Comparison of ENCODE assay signal across 27 cellular contexts in the genomic region with DNA sequence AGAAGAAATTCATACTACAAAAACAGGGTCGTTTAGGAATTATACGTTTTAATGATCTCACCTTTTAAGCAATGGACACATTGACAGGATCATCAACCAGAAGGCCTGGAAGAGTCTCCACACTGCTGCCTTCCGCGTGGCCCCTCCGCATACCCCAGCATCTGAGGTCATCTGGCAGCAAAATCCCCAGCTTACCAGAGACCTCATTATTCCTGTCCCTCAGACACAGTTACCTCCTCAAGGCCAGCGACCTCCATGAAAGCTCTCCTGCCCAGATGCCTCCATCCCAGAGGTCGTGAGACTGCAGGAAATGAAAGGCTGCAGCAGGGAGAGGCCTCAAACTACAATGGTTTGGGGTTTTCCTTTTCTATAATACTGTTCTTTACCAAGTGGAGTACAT. TPM values are rescaled to one million over a fixed set of nuclear protein-coding genes. Genes with fewer than 3 reads are reported as not detected.
"Had no signal": no experiment of that assay in that cellular context is flagged by ENCODE, and none has a peak within 500 bp of the region (broad histone marks: within the 10 kb centered on the region; RNA-seq: fewer than 3 reads in every experiment).

No MANE protein-coding gene starts in this region.

- H3K9me3 Mint-ChIP-seq: activated naive CD4-positive, alpha-beta T cell treated with anti-CD3 and anti-CD28 coated beads, Interleukin-2, amount 50 U/mL, for 24 hours; activated T-cell treated with anti-CD3 and anti-CD28 coated beads, Interleukin-2, amount 50 U/mL, for 24 hours; activated T-helper 1 cell treated with anti-CD3 and anti-CD28 coated beads, Interleukin-12 subunit alpha, Interleukin-12 subunit beta, Interleukin-2, Interleukin-4 antibody, amounts not matched to agents 30 ng/mL and 10 ng/mL and 1 ng/mL, durations not matched to agents 14 hours and 24 hours and 36 hours had no signal

- H3K27me3 ChIP-seq: brain microvascular endothelial cell, cardiac muscle cell, MG63, Peyer's patch, SJCRH30 had no signal

- H3K36me3 Mint-ChIP-seq: activated naive CD4-positive, alpha-beta T cell treated with anti-CD3 and anti-CD28 coated beads, Interleukin-2, amount 50 U/mL, for 24 hours had no signal

- DNase-seq: activated CD4-positive, alpha-beta T cell treated with anti-CD3 and anti-CD28 coated beads for 36 hours; activated CD4-positive, alpha-beta T cell treated with anti-CD3 and anti-CD28 coated beads, Interleukin-2, amount 50 U/mL, for 4 hours; activated CD8-positive, alpha-beta memory T cell treated with anti-CD3 and anti-CD28 coated beads, Interleukin-2, amount 10 ng/mL, durations not matched to agents 7 days and 5 days; activated effector memory CD4-positive, alpha-beta T cell treated with Interleukin-2 at 50 U/mL for 16 hours; activated naive CD4-positive, alpha-beta T cell; activated T-cell treated with anti-CD3 and anti-CD28 coated beads, Interleukin-2, amount 50 U/mL, for 24 hours; amygdala; brain microvascular endothelial cell; KG1; MG63; MV-4-11; NCI-H1105; NCI-H1436; NCI-H187; NCI-H2081; NCI-H446; NCI-H524; Peyer's patch; Right ventricle myocardium superior; SJCRH30; T-helper 2 cell; T1000; WERI-Rb-1 had no signal

- H3K27me3 Mint-ChIP-seq: activated CD4-positive, alpha-beta T cell treated with anti-CD3 and anti-CD28 coated beads for 36 hours; activated naive CD4-positive, alpha-beta T cell treated with anti-CD3 and anti-CD28 coated beads, Interleukin-2, amount 50 U/mL, for 24 hours; activated T-cell treated with anti-CD3 and anti-CD28 coated beads, Interleukin-2, amount 50 U/mL, for 24 hours had no signal

- H3K9me3 ChIP-seq: MG63, Peyer's patch, SJCRH30 had no signal

- H3K4me3 ChIP-seq: cardiac muscle cell, MG63, Peyer's patch, SJCRH30 had no signal

- H3K27ac Mint-ChIP-seq: activated CD4-positive, alpha-beta T cell treated with anti-CD3 and anti-CD28 coated beads for 36 hours; activated CD8-positive, alpha-beta memory T cell treated with anti-CD3 and anti-CD28 coated beads, Interleukin-2, amount 10 ng/mL, durations not matched to agents 7 days and 5 days; activated naive CD4-positive, alpha-beta T cell treated with anti-CD3 and anti-CD28 coated beads, Interleukin-2, amount 50 U/mL, for 24 hours; activated T-cell treated with anti-CD3 and anti-CD28 coated beads, Interleukin-2, amount 50 U/mL, for 24 hours; activated T-helper 1 cell treated with anti-CD3 and anti-CD28 coated beads, Interleukin-12 subunit alpha, Interleukin-12 subunit beta, Interleukin-2, Interleukin-4 antibody, amounts not matched to agents 30 ng/mL and 10 ng/mL and 1 ng/mL, durations not matched to agents 14 hours and 24 hours and 36 hours had no signal

- H3K27ac ChIP-seq: brain microvascular endothelial cell, cardiac muscle cell, Peyer's patch, RWPE1, SJCRH30, WERI-Rb-1 had no signal

- H3K36me3 ChIP-seq: brain microvascular endothelial cell, cardiac muscle cell, MG63, Peyer's patch, SJCRH30, WERI-Rb-1 had no signal

- H3K4me3 Mint-ChIP-seq: activated CD4-positive, alpha-beta T cell treated with anti-CD3 and anti-CD28 coated beads for 36 hours; activated CD8-positive, alpha-beta memory T cell treated with anti-CD3 and anti-CD28 coated beads, Interleukin-2, amount 10 ng/mL, durations not matched to agents 7 days and 5 days; activated naive CD4-positive, alpha-beta T cell treated with anti-CD3 and anti-CD28 coated beads, Interleukin-2, amount 50 U/mL, for 24 hours; activated T-cell treated with anti-CD3 and anti-CD28 coated beads, Interleukin-2, amount 50 U/mL, for 24 hours; activated T-helper 1 cell treated with anti-CD3 and anti-CD28 coated beads, Interleukin-12 subunit alpha, Interleukin-12 subunit beta, Interleukin-2, Interleukin-4 antibody, amounts not matched to agents 30 ng/mL and 10 ng/mL and 1 ng/mL, durations not matched to agents 14 hours and 24 hours and 36 hours had no signal

- ATAC-seq: activated CD4-positive, alpha-beta T cell treated with anti-CD3 and anti-CD28 coated beads for 36 hours; activated CD8-positive, alpha-beta memory T cell treated with anti-CD3 and anti-CD28 coated beads, Interleukin-2, amount 10 ng/mL, durations not matched to agents 7 days and 5 days had no signal

RNA-seq across cellular contexts. Expression of a gene that starts 14.8 kb away (rescaled TPM):
- total RNA-seq: SJCRH30 had no signal
